Comparison of ENCODE assay signal across 2 cellular contexts in genomic region chr19:57563547-57563946, GRCh38.
TF ChIP-seq lines count a peak whose summit lies in the region.

No MANE protein-coding gene starts in this region.

TF ChIP-seq in HEK293, 187 proteins besides CTCF, POLR2A, EP300 and RAD21:
- peak; percentile 92 for TF ChIP-seq SETDB1 (IDR thresholded peaks at IDR 0.05; ENCODE audit: insufficient read length, low read length)
- TF ChIP-seq ZNF23 (tag by site-specific recombination; IDR thresholded peaks at IDR 0.05; ENCODE audit: borderline replicate concordance): no peak
- 0 out of 2 replicates have a peak, but pooled peaks have one; percentile 51 for TF ChIP-seq TRIM28 (IDR thresholded peaks at IDR 0.05; ENCODE audit: borderline replicate concordance, low read length)
TF ChIP-seq in HEK293: peak in this region for 2.

TF ChIP-seq in K562, 482 proteins besides CTCF, POLR2A, EP300 and RAD21:
- TF ChIP-seq PML (IDR thresholded peaks at IDR 0.05; ENCODE audit: low read length) (no peak), ZFP36 (IDR thresholded peaks at IDR 0.05; ENCODE audit: low read depth, low read length, partially characterized antibody) (peak; percentile 81)
TF ChIP-seq in K562: peak in this region for 1.
